Comparison of ENCODE assay signal across 1 cellular context in genomic region chr5:180810210-180811011, GRCh38.
TF ChIP-seq lines count a peak whose summit lies in the region.

No MANE protein-coding gene starts in this region.

TF ChIP-seq in HepG2, 621 proteins besides CTCF, POLR2A, EP300 and RAD21 (continued from another document and continues in another):
- TF ChIP-seq AHDC1 (CRISPR knock-in tag; IDR thresholded peaks at IDR 0.05; ENCODE audit: borderline replicate concordance): peak; percentile 75
- TF ChIP-seq ZHX2 (IDR thresholded peaks at IDR 0.05; ENCODE audit: low read depth): peak; percentile 59
- TF ChIP-seq ZHX2 (CRISPR knock-in tag; IDR thresholded peaks at IDR 0.05; ENCODE audit: borderline replicate concordance): no peak
- TF ChIP-seq, protein P1, sequence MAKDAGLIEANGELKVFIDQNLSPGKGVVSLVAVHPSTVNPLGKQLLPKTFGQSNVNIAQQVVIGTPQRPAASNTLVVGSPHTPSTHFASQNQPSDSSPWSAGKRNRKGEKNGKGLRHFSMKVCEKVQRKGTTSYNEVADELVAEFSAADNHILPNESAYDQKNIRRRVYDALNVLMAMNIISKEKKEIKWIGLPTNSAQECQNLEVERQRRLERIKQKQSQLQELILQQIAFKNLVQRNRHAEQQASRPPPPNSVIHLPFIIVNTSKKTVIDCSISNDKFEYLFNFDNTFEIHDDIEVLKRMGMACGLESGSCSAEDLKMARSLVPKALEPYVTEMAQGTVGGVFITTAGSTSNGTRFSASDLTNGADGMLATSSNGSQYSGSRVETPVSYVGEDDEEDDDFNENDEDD (CRISPR knock-in tag; IDR thresholded peaks at IDR 0.05; ENCODE audit: borderline replicate concordance): peak; percentile 78; the same call in 1 of the 2 replicates
- TF ChIP-seq ZNF674 (CRISPR knock-in tag; IDR thresholded peaks at IDR 0.05; ENCODE audit: low read depth): no peak
- TF ChIP-seq TRIM24 (CRISPR knock-in tag; IDR thresholded peaks at IDR 0.05): no peak
- TF ChIP-seq FIP1L1 (IDR thresholded peaks at IDR 0.05; ENCODE audit: borderline replicate concordance, insufficient read depth, low read depth, low read length): no peak
- no peak for TF ChIP-seq PAF1 (CRISPR knock-in tag; IDR thresholded peaks at IDR 0.05)
- TF ChIP-seq SP140L (CRISPR knock-in tag; IDR thresholded peaks at IDR 0.05; ENCODE audit: borderline replicate concordance): no peak
- no peak for TF ChIP-seq KLF13 (CRISPR knock-in tag; IDR thresholded peaks at IDR 0.05)
- 0 out of 2 replicates have a peak, but pooled peaks have one; percentile 91 for TF ChIP-seq FOXO4 (CRISPR knock-in tag; conservative IDR thresholded peaks at IDR 0.05)
- peak; percentile 2; the same call in 1 of the 2 replicates for TF ChIP-seq GATAD2A (CRISPR knock-in tag; IDR thresholded peaks at IDR 0.05)
- 0 out of 2 replicates have a peak, but pooled peaks have one; percentile 49 for TF ChIP-seq ZNF484 (CRISPR knock-in tag; IDR thresholded peaks at IDR 0.05; ENCODE audit: borderline replicate concordance, low read depth)
- 0 out of 2 replicates have a peak, but pooled peaks have one; percentile 61 for TF ChIP-seq ZNF44 (CRISPR knock-in tag; IDR thresholded peaks at IDR 0.05)
- TF ChIP-seq KAT2B (IDR thresholded peaks at IDR 0.05; ENCODE audit: borderline replicate concordance, low read depth, low read length): no peak
- TF ChIP-seq NBN (conservative IDR thresholded peaks at IDR 0.05): no peak
- peak; percentile 91; the same call in 1 of the 2 replicates for TF ChIP-seq ZNF572 (CRISPR knock-in tag; IDR thresholded peaks at IDR 0.05)
- TF ChIP-seq, protein P2, sequence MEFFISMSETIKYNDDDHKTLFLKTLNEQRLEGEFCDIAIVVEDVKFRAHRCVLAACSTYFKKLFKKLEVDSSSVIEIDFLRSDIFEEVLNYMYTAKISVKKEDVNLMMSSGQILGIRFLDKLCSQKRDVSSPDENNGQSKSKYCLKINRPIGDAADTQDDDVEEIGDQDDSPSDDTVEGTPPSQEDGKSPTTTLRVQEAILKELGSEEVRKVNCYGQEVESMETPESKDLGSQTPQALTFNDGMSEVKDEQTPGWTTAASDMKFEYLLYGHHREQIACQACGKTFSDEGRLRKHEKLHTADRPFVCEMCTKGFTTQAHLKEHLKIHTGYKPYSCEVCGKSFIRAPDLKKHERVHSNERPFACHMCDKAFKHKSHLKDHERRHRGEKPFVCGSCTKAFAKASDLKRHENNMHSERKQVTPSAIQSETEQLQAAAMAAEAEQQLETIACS (CRISPR knock-in tag; IDR thresholded peaks at IDR 0.05): no peak
- TF ChIP-seq ZNF639 (CRISPR knock-in tag; conservative IDR thresholded peaks at IDR 0.05): no peak
- TF ChIP-seq, protein P3, sequence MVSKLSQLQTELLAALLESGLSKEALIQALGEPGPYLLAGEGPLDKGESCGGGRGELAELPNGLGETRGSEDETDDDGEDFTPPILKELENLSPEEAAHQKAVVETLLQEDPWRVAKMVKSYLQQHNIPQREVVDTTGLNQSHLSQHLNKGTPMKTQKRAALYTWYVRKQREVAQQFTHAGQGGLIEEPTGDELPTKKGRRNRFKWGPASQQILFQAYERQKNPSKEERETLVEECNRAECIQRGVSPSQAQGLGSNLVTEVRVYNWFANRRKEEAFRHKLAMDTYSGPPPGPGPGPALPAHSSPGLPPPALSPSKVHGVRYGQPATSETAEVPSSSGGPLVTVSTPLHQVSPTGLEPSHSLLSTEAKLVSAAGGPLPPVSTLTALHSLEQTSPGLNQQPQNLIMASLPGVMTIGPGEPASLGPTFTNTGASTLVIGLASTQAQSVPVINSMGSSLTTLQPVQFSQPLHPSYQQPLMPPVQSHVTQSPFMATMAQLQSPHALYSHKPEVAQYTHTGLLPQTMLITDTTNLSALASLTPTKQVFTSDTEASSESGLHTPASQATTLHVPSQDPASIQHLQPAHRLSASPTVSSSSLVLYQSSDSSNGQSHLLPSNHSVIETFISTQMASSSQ (IDR thresholded peaks at IDR 0.05; ENCODE audit: low read depth): no peak
- TF ChIP-seq, protein P3 (CRISPR knock-in tag; IDR thresholded peaks at IDR 0.05; ENCODE audit: borderline replicate concordance): peak; percentile 69; the same call in 1 of the 2 replicates
- TF ChIP-seq ZNF781 (CRISPR knock-in tag; IDR thresholded peaks at IDR 0.05; ENCODE audit: borderline replicate concordance, not compliant biosample characterization): no peak
- no peak for TF ChIP-seq HDAC6 (IDR thresholded peaks at IDR 0.05; ENCODE audit: low read depth, low read length)
- TF ChIP-seq SNAPC2 (CRISPR knock-in tag; IDR thresholded peaks at IDR 0.05): no peak
- no peak for TF ChIP-seq KDM3A (CRISPR knock-in tag; IDR thresholded peaks at IDR 0.05; ENCODE audit: low read depth)
- peak; percentile 64; the same call in 1 of the 2 replicates for TF ChIP-seq HMGXB3 (CRISPR knock-in tag; IDR thresholded peaks at IDR 0.05; ENCODE audit: borderline replicate concordance)
